Comparison of ENCODE assay signal across 10 cellular contexts in genomic region chr15:89740137-89740536, GRCh38. TPM values are rescaled to one million over a fixed set of nuclear protein-coding genes. Genes with fewer than 3 reads are reported as not detected.
DNase-seq lines count a peak whose midpoint lies in the region; ATAC-seq, FAIRE-seq and TF ChIP-seq lines count a peak whose summit lies in the region.
"Had no signal": no experiment of that assay in that cellular context is flagged by ENCODE, and none has a peak within 500 bp of the region (broad histone marks: within the 10 kb centered on the region; RNA-seq: fewer than 3 reads in every experiment).

No MANE protein-coding gene starts in this region.

- ATAC-seq in CD8-positive, alpha-beta T cell: peak; percentile 91
- ATAC-seq in GM19463 (IDR thresholded peaks at IDR 0.05; ENCODE audit: unreplicated experiment): peak; percentile 61
- peak; percentile 80 for ATAC-seq in foreskin keratinocyte
- ATAC-seq in HG03460 (IDR thresholded peaks at IDR 0.05; ENCODE audit: unreplicated experiment): no peak

- no peak overlapping the region for H3K27ac ChIP-seq in CD8-positive, alpha-beta T cell (ENCODE audit: low read depth, low read length)
- no peak overlapping the region for H3K27ac ChIP-seq in foreskin keratinocyte

- no peaks in the 10 kb centered on the region for H3K36me3 ChIP-seq in CD8-positive, alpha-beta T cell (ENCODE audit: insufficient read depth, low read length)

- peak; percentile 60 for FAIRE-seq in RCC 7860 (lab: Jason Lieb, UNC)

- no peak overlapping the region for H3K27ac Mint-ChIP-seq in CD8-positive, alpha-beta T cell

- no peaks in the 10 kb centered on the region for H3K36me3 Mint-ChIP-seq in CD8-positive, alpha-beta T cell

- H3K4me1 Mint-ChIP-seq in CD8-positive, alpha-beta T cell (ENCODE audit: low read depth): peaks cover 2% of the 10 kb centered on the region

- CTCF ChIA-PET in CD8-positive, alpha-beta T cell (lab: Charles Lee): interaction anchor here (0.7 to 2.7 kb wide), 10 partner anchors 8 to 343 kb away, joined by 3 to 22 read pairs (median 5); partner anchors contain the start of gene MESP1

- peak in 6 of 7 experiments; percentile 27 to 68 (median 50) for DNase-seq in CD8-positive, alpha-beta T cell
- DNase-seq in M059J (ENCODE audit: low read depth) (peak; percentile 65), RCC 7860 (ENCODE audit: low spot score) (peak; percentile 63), activated T-helper 1 cell treated with Interleukin-2 at 50 U/mL for 16 hours (ENCODE audit: low read depth) (peak; percentile 19), foreskin keratinocyte (peak in 1 of 2 donors; percentile 56), occipital lobe (lab: John Stamatoyannopoulos, UW) (peak; percentile 13)

- no peaks in the 10 kb centered on the region for H3K27me3 ChIP-seq in CD8-positive, alpha-beta T cell (ENCODE audit: insufficient read depth, low read length)
- H3K27me3 ChIP-seq in foreskin keratinocyte: peaks cover 3% of the 10 kb centered on the region

- H3K4me3 ChIP-seq in CD8-positive, alpha-beta T cell (ENCODE audit: low read depth, low read length): no peak overlapping the region

- intact Hi-C loops in CD8-positive, alpha-beta T cell (cut with DNase I, micrococcal nuclease): loop anchor here (1.0 to 10.0 kb wide), 6 partner anchors 135 to 547 kb away; no protein-coding TSS in a partner anchor

- H3K9me3 ChIP-seq in CD8-positive, alpha-beta T cell (ENCODE audit: low read length): no peaks in the 10 kb centered on the region

- POLR2A ChIA-PET in CD8-positive, alpha-beta T cell (lab: Charles Lee): interaction anchor here (1.0 to 1.2 kb wide), 2 partner anchors 10 to 135 kb away, joined by 3 to 4 read pairs; partner anchors contain the start of gene MESP1

- H3K9me3 Mint-ChIP-seq in CD8-positive, alpha-beta T cell: no peaks in the 10 kb centered on the region

- peaks cover 6% of the 10 kb centered on the region for H3K27me3 Mint-ChIP-seq in CD8-positive, alpha-beta T cell (ENCODE audit: low read depth)

- H3K4me1 ChIP-seq in CD8-positive, alpha-beta T cell (ENCODE audit: insufficient read depth, low read length): no peaks in the 10 kb centered on the region
- no peaks in the 10 kb centered on the region for H3K4me1 ChIP-seq in foreskin keratinocyte

- no peak overlapping the region for H3K4me3 Mint-ChIP-seq in CD8-positive, alpha-beta T cell

- TF ChIP-seq CTCF in CD8-positive, alpha-beta T cell (IDR thresholded peaks at IDR 0.05): peak; percentile 83
- peak; percentile 92 for TF ChIP-seq CTCF in foreskin keratinocyte (conservative IDR thresholded peaks at IDR 0.05)

RNA-seq across cellular contexts. Expression of gene MESP1, which starts 10.9 kb away (rescaled TPM):
- under 1 TPM; 0.19 to 0.24 TPM for total RNA-seq in CD8-positive, alpha-beta T cell
- total RNA-seq in M059J (2014; rRNA removed; shearing (Covaris generic)): 2.1 and 2.4 TPM in 2 replicates
- total RNA-seq in foreskin keratinocyte (0.11 and 0.14 TPM in 2 replicates), occipital lobe (1.6 TPM)
- polyA plus RNA-seq in foreskin keratinocyte: 0.47 and 0.63 TPM in 2 replicates
- total RNA-seq: urinary bladder had no signal

RNA-seq across cellular contexts. Expression of gene MESP2, which starts 36.0 kb away (rescaled TPM):
- not detected for total RNA-seq in CD8-positive, alpha-beta T cell
- 0.15 and 0.62 TPM in 2 replicates for total RNA-seq in M059J (2014; rRNA removed; shearing (Covaris generic))
- total RNA-seq in foreskin keratinocyte: 0.88 and 1.3 TPM in 2 replicates
- 1.2 TPM in 2 replicates for polyA plus RNA-seq in foreskin keratinocyte
- total RNA-seq in occipital lobe: not detected
- total RNA-seq: T-helper 1 cell treated with Interleukin-12 subunit alpha and Interleukin-12 subunit beta and Interleukin-4 antibody, amounts not matched to agents 30 ng/mL and 1 ng/mL, for 36 hours; urinary bladder had no signal

RNA-seq across cellular contexts. Expression of gene WDR93, which starts 49.5 kb away (rescaled TPM):
- not detected for total RNA-seq in CD8-positive, alpha-beta T cell
- 0.25 TPM in 1 of 2 replicates, not detected in the other for total RNA-seq in M059J (2014; rRNA removed; shearing (Covaris generic))
- total RNA-seq in foreskin keratinocyte (not detected in 2 replicates), occipital lobe (0.31 TPM)
- polyA plus RNA-seq in foreskin keratinocyte: not detected in 2 replicates
- total RNA-seq: T-helper 1 cell treated with Interleukin-12 subunit alpha and Interleukin-12 subunit beta and Interleukin-4 antibody, amounts not matched to agents 30 ng/mL and 1 ng/mL, for 36 hours; urinary bladder had no signal

RNA-seq across cellular contexts. Expression of gene PEX11A, which starts 49.6 kb away (rescaled TPM):
- not detected for total RNA-seq in CD8-positive, alpha-beta T cell
- 7.0 and 10.7 TPM in 2 replicates for total RNA-seq in M059J (2014; rRNA removed; shearing (Covaris generic))
- total RNA-seq in foreskin keratinocyte (4.2 and 5.5 TPM in 2 replicates), occipital lobe (14.5 TPM)
- polyA plus RNA-seq in foreskin keratinocyte: 3.9 and 4.2 TPM in 2 replicates
